Comparison of ENCODE assay signal across 9 cellular contexts in the genomic region with DNA sequence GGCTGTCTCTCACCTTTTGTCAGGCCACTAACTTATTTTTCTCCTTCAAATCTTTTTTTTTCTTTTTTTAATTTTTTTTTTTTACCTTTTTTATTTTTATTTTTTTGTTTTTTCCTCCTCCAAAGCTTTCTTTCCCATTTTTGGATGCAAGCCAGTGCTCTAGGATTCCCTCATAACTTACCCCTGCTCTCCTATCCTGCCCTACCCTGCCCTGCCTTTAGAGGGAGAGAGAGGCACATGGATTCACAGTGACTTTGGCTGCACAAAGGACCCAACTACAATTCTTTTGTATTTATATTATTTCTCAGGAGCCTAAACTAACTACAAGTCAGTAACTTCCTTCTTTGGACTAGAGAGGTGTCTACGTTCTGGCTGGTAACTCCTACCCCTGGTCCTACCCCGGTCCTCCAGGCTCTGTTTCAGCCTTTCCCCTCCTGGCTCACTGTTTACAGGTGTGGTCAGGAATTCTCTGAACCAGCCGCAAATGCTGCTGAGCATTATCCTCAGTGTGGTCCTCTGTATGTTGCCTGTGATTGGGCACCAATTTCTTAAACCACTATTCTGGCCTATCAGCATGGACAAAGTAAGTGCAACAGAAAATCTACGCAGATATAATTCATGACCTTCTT. TPM values are rescaled to one million over a fixed set of nuclear protein-coding genes. Genes with fewer than 3 reads are reported as not detected.
DNase-seq lines count a peak whose midpoint lies in the region; ATAC-seq and TF ChIP-seq lines count a peak whose summit lies in the region.
"Had no signal": no experiment of that assay in that cellular context is flagged by ENCODE, and none has a peak within 500 bp of the region (broad histone marks: within the 10 kb centered on the region; RNA-seq: fewer than 3 reads in every experiment).

No MANE protein-coding gene starts in this region.

- H3K4me2 ChIP-seq in neural progenitor cell, result no peak overlapping the region
- H3K4me2 ChIP-seq: BLaER1 treated with 17β-estradiol and CSF1 and Interleukin-3, amounts not matched to agents 10 nM and 100 nM had no signal

- no peaks in the 10 kb centered on the region for H3K79me2 ChIP-seq in neural progenitor cell (ENCODE audit: low read depth)

- peaks cover 6% of the 10 kb centered on the region for H3F3A ChIP-seq in neural progenitor cell (ENCODE audit: low read depth)

- DNase-seq in DMS153 treated with DMSO at 0.1 percent for 48 hours (lab: John Stamatoyannopoulos, UW; ENCODE audit: unreplicated experiment), result peak; percentile 1
- DNase-seq in DMS153 (lab: John Stamatoyannopoulos, UW), result no peak
- DNase-seq in SW480 (ENCODE audit: low spot score), result peak; percentile 61
- DNase-seq in neural progenitor cell (ENCODE audit: low spot score), result peak; percentile 35
- DNase-seq in activated effector memory CD4-positive, alpha-beta T cell treated with Interleukin-2 at 50 U/mL for 16 hours, result no peak

- no peak overlapping the region for H3K9ac ChIP-seq in neural progenitor cell
- H3K9ac ChIP-seq: BLaER1 treated with 17β-estradiol and CSF1 and Interleukin-3, amounts not matched to agents 10 nM and 100 nM had no signal

- no peak overlapping the region for H3K4me3 ChIP-seq in neural progenitor cell
- H3K4me3 ChIP-seq: BLaER1 treated with 17β-estradiol and CSF1 and Interleukin-3, amounts not matched to agents 10 nM and 100 nM had no signal

- peaks cover 2% of the 10 kb centered on the region for H3K27me3 Mint-ChIP-seq in neural progenitor cell (ENCODE audit: insufficient read depth, low read depth)

- no peaks in the 10 kb centered on the region for H3K9me3 ChIP-seq in neural progenitor cell (ENCODE audit: low read depth)
- H3K9me3 ChIP-seq: BLaER1 treated with 17β-estradiol and CSF1 and Interleukin-3, amounts not matched to agents 10 nM and 100 nM had no signal

- no peaks in the 10 kb centered on the region for H3K36me3 ChIP-seq in neural progenitor cell
- H3K36me3 ChIP-seq: BLaER1 treated with 17β-estradiol and CSF1 and Interleukin-3, amounts not matched to agents 10 nM and 100 nM had no signal

- no peak overlapping the region for H3K27ac Mint-ChIP-seq in neural progenitor cell

- no peak overlapping the region for H3K4me3 Mint-ChIP-seq in neural progenitor cell

- no peak overlapping the region for H3K27ac ChIP-seq in neural progenitor cell
- H3K27ac ChIP-seq: BLaER1 treated with 17β-estradiol and CSF1 and Interleukin-3, amounts not matched to agents 10 nM and 100 nM had no signal

- H3K4me1 Mint-ChIP-seq in neural progenitor cell, result peaks cover 2% of the 10 kb centered on the region

- H4K20me1 ChIP-seq in neural progenitor cell (ENCODE audit: low read depth), result no peaks in the 10 kb centered on the region
- H4K20me1 ChIP-seq: BLaER1 treated with 17β-estradiol and CSF1 and Interleukin-3, amounts not matched to agents 10 nM and 100 nM had no signal

- peak overlapping the region; percentile 44 for H2AFZ ChIP-seq in neural progenitor cell (replicated peaks)

- no peaks in the 10 kb centered on the region for H3K36me3 Mint-ChIP-seq in neural progenitor cell

- no peaks in the 10 kb centered on the region for H3K9me3 Mint-ChIP-seq in neural progenitor cell

- TF ChIP-seq CTCF in LNCAP (IDR thresholded peaks at IDR 0.05) (peak; percentile 59), neural progenitor cell (IDR thresholded peaks at IDR 0.05) (peak; percentile 54)

- ATAC-seq in esophagus mucosa (peak; percentile 75), GM21576 (IDR thresholded peaks at IDR 0.05; ENCODE audit: unreplicated experiment) (no peak)

- peaks cover 1% of the 10 kb centered on the region for H3K4me1 ChIP-seq in neural progenitor cell

- peaks cover 4% of the 10 kb centered on the region for H3K27me3 ChIP-seq in neural progenitor cell
- H3K27me3 ChIP-seq: BLaER1 treated with 17β-estradiol and CSF1 and Interleukin-3, amounts not matched to agents 10 nM and 100 nM had no signal

RNA-seq across cellular contexts. Expression of a gene that starts 8.4 kb away (rescaled TPM):
- total RNA-seq in esophagus mucosa (4.7 TPM), neural progenitor cell (ENCODE audit: low replicate concordance) (3.5 and 9.9 TPM in 2 replicates)

Comparison
In these comparisons a context has a peak if more than half of its experiments do, and no peak if none do; other contexts are left out.
1. DNase-seq: peak in DMS153 treated with DMSO at 0.1 percent for 48 hours (single experiment), SW480 (single experiment) and neural progenitor cell (single experiment); none in DMS153 (single experiment) and activated effector memory CD4-positive, alpha-beta T cell treated with Interleukin-2 at 50 U/mL for 16 hours (single experiment).